In genomic region chr2:240836781-240837467, GRCh38 we compare ENCODE assay signal across 1 cellular context.
TF ChIP-seq lines count a peak whose summit lies in the region.

No MANE protein-coding gene starts in this region.

TF ChIP-seq in GM23338, 12 proteins besides CTCF, POLR2A, EP300 and RAD21 (continued from another document):
- TF ChIP-seq ZNF462 (CRISPR knock-in tag; IDR thresholded peaks at IDR 0.05) (no peak), STAT1 (IDR thresholded peaks at IDR 0.05; ENCODE audit: unreplicated experiment) (no peak), CREB1 (CRISPR knock-in tag; IDR thresholded peaks at IDR 0.05; ENCODE audit: low read depth) (no peak), EZH2 (IDR thresholded peaks at IDR 0.05; ENCODE audit: low read depth, unreplicated experiment) (no peak), ZNF331 (CRISPR knock-in tag; IDR thresholded peaks at IDR 0.05; ENCODE audit: low read depth) (no peak), POLR2AphosphoS5 (IDR thresholded peaks at IDR 0.05; ENCODE audit: low read depth) (no peak), EZH2phosphoT487 (IDR thresholded peaks at IDR 0.05; ENCODE audit: unreplicated experiment) (no peak), ETS1 (IDR thresholded peaks at IDR 0.05) (no peak)
- TF ChIP-seq, protein P1, sequence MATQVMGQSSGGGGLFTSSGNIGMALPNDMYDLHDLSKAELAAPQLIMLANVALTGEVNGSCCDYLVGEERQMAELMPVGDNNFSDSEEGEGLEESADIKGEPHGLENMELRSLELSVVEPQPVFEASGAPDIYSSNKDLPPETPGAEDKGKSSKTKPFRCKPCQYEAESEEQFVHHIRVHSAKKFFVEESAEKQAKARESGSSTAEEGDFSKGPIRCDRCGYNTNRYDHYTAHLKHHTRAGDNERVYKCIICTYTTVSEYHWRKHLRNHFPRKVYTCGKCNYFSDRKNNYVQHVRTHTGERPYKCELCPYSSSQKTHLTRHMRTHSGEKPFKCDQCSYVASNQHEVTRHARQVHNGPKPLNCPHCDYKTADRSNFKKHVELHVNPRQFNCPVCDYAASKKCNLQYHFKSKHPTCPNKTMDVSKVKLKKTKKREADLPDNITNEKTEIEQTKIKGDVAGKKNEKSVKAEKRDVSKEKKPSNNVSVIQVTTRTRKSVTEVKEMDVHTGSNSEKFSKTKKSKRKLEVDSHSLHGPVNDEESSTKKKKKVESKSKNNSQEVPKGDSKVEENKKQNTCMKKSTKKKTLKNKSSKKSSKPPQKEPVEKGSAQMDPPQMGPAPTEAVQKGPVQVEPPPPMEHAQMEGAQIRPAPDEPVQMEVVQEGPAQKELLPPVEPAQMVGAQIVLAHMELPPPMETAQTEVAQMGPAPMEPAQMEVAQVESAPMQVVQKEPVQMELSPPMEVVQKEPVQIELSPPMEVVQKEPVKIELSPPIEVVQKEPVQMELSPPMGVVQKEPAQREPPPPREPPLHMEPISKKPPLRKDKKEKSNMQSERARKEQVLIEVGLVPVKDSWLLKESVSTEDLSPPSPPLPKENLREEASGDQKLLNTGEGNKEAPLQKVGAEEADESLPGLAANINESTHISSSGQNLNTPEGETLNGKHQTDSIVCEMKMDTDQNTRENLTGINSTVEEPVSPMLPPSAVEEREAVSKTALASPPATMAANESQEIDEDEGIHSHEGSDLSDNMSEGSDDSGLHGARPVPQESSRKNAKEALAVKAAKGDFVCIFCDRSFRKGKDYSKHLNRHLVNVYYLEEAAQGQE (IDR thresholded peaks at IDR 0.05; ENCODE audit: unreplicated experiment) = no peak
